In genomic region chr18:24811963-24812681, GRCh38 we compare ENCODE assay signal across 24 cellular contexts.
DNase-seq lines count a peak whose midpoint lies in the region; ATAC-seq and TF ChIP-seq lines count a peak whose summit lies in the region.
"Had no signal": no experiment of that assay in that cellular context is flagged by ENCODE, and none has a peak within 500 bp of the region (broad histone marks: within the 10 kb centered on the region; RNA-seq: fewer than 3 reads in every experiment).

No MANE protein-coding gene starts in this region.

- H3K4me3 ChIP-seq in fibroblast of lung (replicated peaks in 1 of 4; ENCODE audit: control extremely low read depth in 1 of 4, insufficient read depth in 1 of 4, low read depth in 3 of 4, low read length in 4 of 4): no peak overlapping the region

- H3K4me3 Mint-ChIP-seq in nephron progenitor cell: no peak overlapping the region
- H3K4me3 Mint-ChIP-seq in stimulated activated memory B cell treated with anti-CD40 and anti-IgM and Interleukin-4, amounts not matched to agents 10 μg/mL and 1 μg/mL and 100 μg/mL, for 72 hours: no peak overlapping the region
- H3K4me3 Mint-ChIP-seq: CD4-positive, CD25-positive, alpha-beta regulatory T cell had no signal

- no peaks in the 10 kb centered on the region for H3K27me3 ChIP-seq in fibroblast of lung (ENCODE audit: control insufficient read depth, insufficient read depth, low read length)
- H3K27me3 ChIP-seq: BE2C had no signal

- DNase-seq in AG08395 (ENCODE audit: low spot score): peak; percentile 26
- DNase-seq in NCI-H446 (lab: John Stamatoyannopoulos, UW): peak; percentile 68 to 95
- no peak for DNase-seq in fibroblast of lung (ENCODE audit: low read depth in 2 of 2)
- DNase-seq in nephron progenitor cell: no peak
- no peak for DNase-seq in NCI-H69 (lab: John Stamatoyannopoulos, UW)
- DNase-seq in SW480 (ENCODE audit: low spot score): no peak
- DNase-seq in cortex of kidney (lab: John Stamatoyannopoulos, UW): no peak
- DNase-seq: BE2C; CD4-positive, CD25-positive, alpha-beta regulatory T cell; DMS153; GOT3; HCEC 1CT; KBM-7; NCI-H1092; NCI-H1436; NCI-H1930; NCI-H2227 treated with DMSO at 0.1 percent for 48 hours; NCI-H524; NCI-H82; SIG-M5; SK-N-SH had no signal

- H3K4me1 ChIP-seq in fibroblast of lung (ENCODE audit: control insufficient read depth, extremely low read depth, insufficient read depth, low read length): no peaks in the 10 kb centered on the region
- H3K4me1 ChIP-seq: BE2C had no signal

- peaks cover 30% of the 10 kb centered on the region for H3K36me3 Mint-ChIP-seq in nephron progenitor cell (ENCODE audit: low read depth)
- H3K36me3 Mint-ChIP-seq in stimulated activated memory B cell treated with anti-CD40 and anti-IgM and Interleukin-4, amounts not matched to agents 10 μg/mL and 1 μg/mL and 100 μg/mL, for 72 hours: no peaks in the 10 kb centered on the region
- H3K36me3 Mint-ChIP-seq: CD4-positive, CD25-positive, alpha-beta regulatory T cell had no signal

- H3K36me3 ChIP-seq in fibroblast of lung (ENCODE audit: control insufficient read depth, insufficient read depth, low read length): no peaks in the 10 kb centered on the region
- H3K36me3 ChIP-seq: BE2C had no signal

- ATAC-seq in stimulated activated memory B cell treated with anti-CD40 and anti-IgM and Interleukin-4, amounts not matched to agents 10 μg/mL and 1 μg/mL and 100 μg/mL, for 72 hours: no peak
- ATAC-seq: Panc1 had no signal

- TF ChIP-seq CTCF in fibroblast of lung (conservative IDR thresholded peaks at IDR 0.05 in 1 of 2, IDR thresholded peaks at IDR 0.05 in 1 of 2; ENCODE audit: low read depth in 1 of 2, low read length in 2 of 2) (no peak), nephron progenitor cell (IDR thresholded peaks at IDR 0.05) (no peak)

- H3K79me2 ChIP-seq in fibroblast of lung (ENCODE audit: control insufficient read depth, insufficient read depth, low read length): no peaks in the 10 kb centered on the region

- H2AFZ ChIP-seq in fibroblast of lung (ENCODE audit: low read length): no peak overlapping the region

- no peak overlapping the region for H3K9ac ChIP-seq in fibroblast of lung (ENCODE audit: insufficient read depth, low read length)
- H3K9ac ChIP-seq: SK-N-SH had no signal

- no peaks in the 10 kb centered on the region for H3K9me3 ChIP-seq in fibroblast of lung (ENCODE audit: control insufficient read depth, insufficient read depth, low read depth, low read length)
- H3K9me3 ChIP-seq: BE2C, SK-N-SH had no signal

- H3K27ac Mint-ChIP-seq in nephron progenitor cell: peak overlapping the region; percentile 12
- H3K27ac Mint-ChIP-seq in stimulated activated memory B cell treated with anti-CD40 and anti-IgM and Interleukin-4, amounts not matched to agents 10 μg/mL and 1 μg/mL and 100 μg/mL, for 72 hours: no peak overlapping the region
- H3K27ac Mint-ChIP-seq: CD4-positive, CD25-positive, alpha-beta regulatory T cell had no signal

- peaks cover 42% of the 10 kb centered on the region for H3K4me1 Mint-ChIP-seq in nephron progenitor cell
- no peaks in the 10 kb centered on the region for H3K4me1 Mint-ChIP-seq in stimulated activated memory B cell treated with anti-CD40 and anti-IgM and Interleukin-4, amounts not matched to agents 10 μg/mL and 1 μg/mL and 100 μg/mL, for 72 hours
- H3K4me1 Mint-ChIP-seq: CD4-positive, CD25-positive, alpha-beta regulatory T cell had no signal

- H4K20me1 ChIP-seq in fibroblast of lung (ENCODE audit: control insufficient read depth, extremely low read depth, insufficient read depth, low read length): no peaks in the 10 kb centered on the region

- H3K27ac ChIP-seq in fibroblast of lung (ENCODE audit: insufficient read depth, low read length): no peak overlapping the region
- H3K27ac ChIP-seq: 22Rv1 had no signal

- no peaks in the 10 kb centered on the region for H3K27me3 Mint-ChIP-seq in nephron progenitor cell (ENCODE audit: low read depth, poor library complexity)
- H3K27me3 Mint-ChIP-seq in stimulated activated memory B cell treated with anti-CD40 and anti-IgM and Interleukin-4, amounts not matched to agents 10 μg/mL and 1 μg/mL and 100 μg/mL, for 72 hours: no peaks in the 10 kb centered on the region
- H3K27me3 Mint-ChIP-seq: CD4-positive, CD25-positive, alpha-beta regulatory T cell had no signal

- H3K4me2 ChIP-seq in fibroblast of lung (ENCODE audit: extremely low read depth, insufficient read depth, low read length): peak overlapping the region; percentile 13
- H3K4me2 ChIP-seq: SK-N-SH had no signal

- peaks cover 35% of the 10 kb centered on the region for H3K9me3 Mint-ChIP-seq in nephron progenitor cell
- peaks cover 13% of the 10 kb centered on the region for H3K9me3 Mint-ChIP-seq in stimulated activated memory B cell treated with anti-CD40 and anti-IgM and Interleukin-4, amounts not matched to agents 10 μg/mL and 1 μg/mL and 100 μg/mL, for 72 hours

Comparison
In these comparisons a context has a peak if more than half of its experiments do, and no peak if none do; other contexts are left out.
1. DNase-seq: peak in AG08395 (single experiment) and NCI-H446 (2 of 2); none in fibroblast of lung (0 of 2), nephron progenitor cell (single experiment), NCI-H69 (single experiment), SW480 (single experiment) and cortex of kidney (single experiment).